In the genomic region with DNA sequence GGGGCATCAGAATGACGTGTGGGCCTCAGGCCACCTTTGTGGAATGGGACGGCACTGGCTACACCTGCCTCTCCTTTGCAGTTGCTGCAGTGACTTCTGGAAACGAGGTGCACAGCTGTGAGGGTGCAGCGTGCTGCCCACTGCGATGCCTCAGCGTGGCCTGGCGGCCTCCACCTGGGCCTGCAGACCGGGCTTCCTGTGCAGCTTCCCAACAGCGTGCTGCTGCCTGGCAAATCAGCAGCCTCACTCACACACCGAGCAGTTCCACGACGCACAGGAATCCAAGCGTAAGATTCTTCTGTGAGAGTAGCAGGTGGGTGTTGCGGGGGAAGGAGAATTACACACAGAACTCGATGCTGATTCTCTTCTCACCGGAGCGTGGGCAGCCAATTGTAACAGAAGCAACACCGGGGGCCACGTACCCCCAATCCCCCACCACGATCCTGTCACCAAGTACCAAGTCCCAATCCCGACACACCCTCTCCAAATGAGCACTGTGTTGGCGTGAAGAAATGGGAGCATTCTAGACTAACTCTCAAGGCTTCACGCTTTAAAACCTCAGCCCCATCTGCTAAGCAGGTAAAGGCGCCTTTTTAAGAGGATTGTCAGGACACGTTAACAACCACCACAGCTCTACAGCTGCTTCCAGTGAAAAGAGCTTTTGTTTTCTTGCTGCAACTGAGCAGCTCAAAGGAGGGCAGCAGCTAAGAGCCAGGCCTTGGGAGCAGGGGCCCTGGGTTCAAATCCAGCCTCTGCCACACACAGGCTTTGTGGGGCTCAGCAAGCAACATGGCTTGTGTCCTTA, we compare ENCODE assay signal across 9 cellular contexts. TPM values are rescaled to one million over a fixed set of nuclear protein-coding genes. Genes with fewer than 3 reads are reported as not detected.
DNase-seq lines count a peak whose midpoint lies in the region; ATAC-seq and TF ChIP-seq lines count a peak whose summit lies in the region.
"Had no signal": no experiment of that assay in that cellular context is flagged by ENCODE, and none has a peak within 500 bp of the region (broad histone marks: within the 10 kb centered on the region; RNA-seq: fewer than 3 reads in every experiment).

No MANE protein-coding gene starts in this region.

- DNase-seq in NCI-H82 (lab: John Stamatoyannopoulos, UW) (peak; percentile 86), immature natural killer cell (peak in 1 of 3 donors; percentile 38), GM23338 (ENCODE audit: low spot score) (no peak), SIG-M5 treated with dmso at 0.1 percent for 504 hours (lab: John Stamatoyannopoulos, UW; ENCODE audit: unreplicated experiment) (no peak), COLO829 (ENCODE audit: low spot score) (no peak)
- DNase-seq in activated T-cell treated with anti-CD3 and anti-CD28 coated beads, Interleukin-2, amount 50 U/mL, for 4 hours: peak; percentile 38
- DNase-seq in stimulated activated naive CD4-positive, alpha-beta T cell treated with Interleukin-2 at 50 U/mL for 16 hours (lab: John Stamatoyannopoulos, UW): peak; percentile 55
- DNase-seq: NCI-H774 had no signal

- H3K4me3 Mint-ChIP-seq in activated T-cell treated with anti-CD3 and anti-CD28 coated beads, Interleukin-2, amount 50 U/mL, for 4 hours: peak overlapping the region; percentile 35
- H3K4me3 Mint-ChIP-seq in immature natural killer cell: peak overlapping the region; percentile 48 to 76 (median 67)
- H3K4me3 Mint-ChIP-seq in GM23338: no peak overlapping the region

- H3K27ac ChIP-seq in GM23338 (ENCODE audit: low read depth): no peak overlapping the region
- H3K27ac ChIP-seq: parathyroid adenoma had no signal

- no peak overlapping the region for H3K4me3 ChIP-seq in GM23338

- H3K27ac Mint-ChIP-seq in immature natural killer cell: peak overlapping the region; percentile 92 to 97 (median 93)
- no peak overlapping the region for H3K27ac Mint-ChIP-seq in GM23338

- peaks cover 92% of the 10 kb centered on the region for H3K79me2 ChIP-seq in GM23338 (replicated peaks; ENCODE audit: insufficient read depth)
- H3K79me2 ChIP-seq: parathyroid adenoma had no signal

- no peaks in the 10 kb centered on the region for H3K9me3 Mint-ChIP-seq in activated T-cell treated with anti-CD3 and anti-CD28 coated beads, Interleukin-2, amount 50 U/mL, for 4 hours
- H3K9me3 Mint-ChIP-seq in immature natural killer cell (no peaks in the 10 kb centered on the region), GM23338 (no peaks in the 10 kb centered on the region)

- peaks cover 8% of the 10 kb centered on the region; the same call in 1 of the 2 replicates for H3K4me1 ChIP-seq in GM23338 (ENCODE audit: insufficient read depth)
- H3K4me1 ChIP-seq: parathyroid adenoma had no signal

- TF ChIP-seq CTCF in GM23338 (conservative IDR thresholded peaks at IDR 0.05; ENCODE audit: low read depth in 2 of 2): no peak

- peak in 1 of 2 donors; percentile 10 for ATAC-seq in activated T-cell treated with anti-CD3 and anti-CD28 coated beads, Interleukin-2, amount 50 U/mL, for 4 hours
- ATAC-seq in GM23338: no peak

- H3K9me2 ChIP-seq in GM23338 (ENCODE audit: insufficient read depth): no peaks in the 10 kb centered on the region

- H3K27me3 Mint-ChIP-seq in activated T-cell treated with anti-CD3 and anti-CD28 coated beads, Interleukin-2, amount 50 U/mL, for 4 hours (ENCODE audit: low read depth): no peaks in the 10 kb centered on the region
- H3K27me3 Mint-ChIP-seq in immature natural killer cell (ENCODE audit: low read depth in 3 of 3) (peaks cover 13 to 26% (median 14%) of the 10 kb centered on the region in 3 donors), GM23338 (ENCODE audit: insufficient read depth, low read depth, poor library complexity) (peaks cover 14% of the 10 kb centered on the region)

- H3K4me2 ChIP-seq in GM23338: no peak overlapping the region

- peaks cover 96% of the 10 kb centered on the region for H3K4me1 Mint-ChIP-seq in activated T-cell treated with anti-CD3 and anti-CD28 coated beads, Interleukin-2, amount 50 U/mL, for 4 hours (ENCODE audit: low read depth)
- H3K4me1 Mint-ChIP-seq in immature natural killer cell (peaks cover 97 to 100% of the 10 kb centered on the region in 2 donors), GM23338 (peaks cover 45% of the 10 kb centered on the region)

- H3K36me3 Mint-ChIP-seq in activated T-cell treated with anti-CD3 and anti-CD28 coated beads, Interleukin-2, amount 50 U/mL, for 4 hours (ENCODE audit: insufficient read depth): peaks cover 63% of the 10 kb centered on the region
- H3K36me3 Mint-ChIP-seq in immature natural killer cell (peaks cover 4 to 44% (median 20%) of the 10 kb centered on the region in 3 donors), GM23338 (ENCODE audit: low read depth) (peaks cover 81% of the 10 kb centered on the region)

- H3K27me3 ChIP-seq in GM23338 (ENCODE audit: insufficient read depth): no peaks in the 10 kb centered on the region

- H4K20me1 ChIP-seq in GM23338 (replicated peaks; ENCODE audit: insufficient read depth): peaks cover 44% of the 10 kb centered on the region

- H2AFZ ChIP-seq in GM23338: no peak overlapping the region
- H2AFZ ChIP-seq: parathyroid adenoma had no signal

- H3K36me3 ChIP-seq in GM23338 (ENCODE audit: insufficient read depth): peaks cover 27% of the 10 kb centered on the region

- H3F3A ChIP-seq in GM23338 (replicated peaks; ENCODE audit: low read depth): no peaks in the 10 kb centered on the region

TF ChIP-seq in GM23338, 12 proteins besides CTCF, POLR2A, EP300 and RAD21 (continues in another document):
- no peak for TF ChIP-seq ZNF331 (CRISPR knock-in tag; IDR thresholded peaks at IDR 0.05; ENCODE audit: low read depth)
- no peak for TF ChIP-seq ZNF114 (CRISPR knock-in tag; IDR thresholded peaks at IDR 0.05)
- no peak for TF ChIP-seq JUNB (IDR thresholded peaks at IDR 0.05; ENCODE audit: unreplicated experiment)
- TF ChIP-seq EZH2 (IDR thresholded peaks at IDR 0.05; ENCODE audit: low read depth, unreplicated experiment): no peak
- no peak for TF ChIP-seq STAT1 (IDR thresholded peaks at IDR 0.05; ENCODE audit: unreplicated experiment)
- TF ChIP-seq, protein P1, sequence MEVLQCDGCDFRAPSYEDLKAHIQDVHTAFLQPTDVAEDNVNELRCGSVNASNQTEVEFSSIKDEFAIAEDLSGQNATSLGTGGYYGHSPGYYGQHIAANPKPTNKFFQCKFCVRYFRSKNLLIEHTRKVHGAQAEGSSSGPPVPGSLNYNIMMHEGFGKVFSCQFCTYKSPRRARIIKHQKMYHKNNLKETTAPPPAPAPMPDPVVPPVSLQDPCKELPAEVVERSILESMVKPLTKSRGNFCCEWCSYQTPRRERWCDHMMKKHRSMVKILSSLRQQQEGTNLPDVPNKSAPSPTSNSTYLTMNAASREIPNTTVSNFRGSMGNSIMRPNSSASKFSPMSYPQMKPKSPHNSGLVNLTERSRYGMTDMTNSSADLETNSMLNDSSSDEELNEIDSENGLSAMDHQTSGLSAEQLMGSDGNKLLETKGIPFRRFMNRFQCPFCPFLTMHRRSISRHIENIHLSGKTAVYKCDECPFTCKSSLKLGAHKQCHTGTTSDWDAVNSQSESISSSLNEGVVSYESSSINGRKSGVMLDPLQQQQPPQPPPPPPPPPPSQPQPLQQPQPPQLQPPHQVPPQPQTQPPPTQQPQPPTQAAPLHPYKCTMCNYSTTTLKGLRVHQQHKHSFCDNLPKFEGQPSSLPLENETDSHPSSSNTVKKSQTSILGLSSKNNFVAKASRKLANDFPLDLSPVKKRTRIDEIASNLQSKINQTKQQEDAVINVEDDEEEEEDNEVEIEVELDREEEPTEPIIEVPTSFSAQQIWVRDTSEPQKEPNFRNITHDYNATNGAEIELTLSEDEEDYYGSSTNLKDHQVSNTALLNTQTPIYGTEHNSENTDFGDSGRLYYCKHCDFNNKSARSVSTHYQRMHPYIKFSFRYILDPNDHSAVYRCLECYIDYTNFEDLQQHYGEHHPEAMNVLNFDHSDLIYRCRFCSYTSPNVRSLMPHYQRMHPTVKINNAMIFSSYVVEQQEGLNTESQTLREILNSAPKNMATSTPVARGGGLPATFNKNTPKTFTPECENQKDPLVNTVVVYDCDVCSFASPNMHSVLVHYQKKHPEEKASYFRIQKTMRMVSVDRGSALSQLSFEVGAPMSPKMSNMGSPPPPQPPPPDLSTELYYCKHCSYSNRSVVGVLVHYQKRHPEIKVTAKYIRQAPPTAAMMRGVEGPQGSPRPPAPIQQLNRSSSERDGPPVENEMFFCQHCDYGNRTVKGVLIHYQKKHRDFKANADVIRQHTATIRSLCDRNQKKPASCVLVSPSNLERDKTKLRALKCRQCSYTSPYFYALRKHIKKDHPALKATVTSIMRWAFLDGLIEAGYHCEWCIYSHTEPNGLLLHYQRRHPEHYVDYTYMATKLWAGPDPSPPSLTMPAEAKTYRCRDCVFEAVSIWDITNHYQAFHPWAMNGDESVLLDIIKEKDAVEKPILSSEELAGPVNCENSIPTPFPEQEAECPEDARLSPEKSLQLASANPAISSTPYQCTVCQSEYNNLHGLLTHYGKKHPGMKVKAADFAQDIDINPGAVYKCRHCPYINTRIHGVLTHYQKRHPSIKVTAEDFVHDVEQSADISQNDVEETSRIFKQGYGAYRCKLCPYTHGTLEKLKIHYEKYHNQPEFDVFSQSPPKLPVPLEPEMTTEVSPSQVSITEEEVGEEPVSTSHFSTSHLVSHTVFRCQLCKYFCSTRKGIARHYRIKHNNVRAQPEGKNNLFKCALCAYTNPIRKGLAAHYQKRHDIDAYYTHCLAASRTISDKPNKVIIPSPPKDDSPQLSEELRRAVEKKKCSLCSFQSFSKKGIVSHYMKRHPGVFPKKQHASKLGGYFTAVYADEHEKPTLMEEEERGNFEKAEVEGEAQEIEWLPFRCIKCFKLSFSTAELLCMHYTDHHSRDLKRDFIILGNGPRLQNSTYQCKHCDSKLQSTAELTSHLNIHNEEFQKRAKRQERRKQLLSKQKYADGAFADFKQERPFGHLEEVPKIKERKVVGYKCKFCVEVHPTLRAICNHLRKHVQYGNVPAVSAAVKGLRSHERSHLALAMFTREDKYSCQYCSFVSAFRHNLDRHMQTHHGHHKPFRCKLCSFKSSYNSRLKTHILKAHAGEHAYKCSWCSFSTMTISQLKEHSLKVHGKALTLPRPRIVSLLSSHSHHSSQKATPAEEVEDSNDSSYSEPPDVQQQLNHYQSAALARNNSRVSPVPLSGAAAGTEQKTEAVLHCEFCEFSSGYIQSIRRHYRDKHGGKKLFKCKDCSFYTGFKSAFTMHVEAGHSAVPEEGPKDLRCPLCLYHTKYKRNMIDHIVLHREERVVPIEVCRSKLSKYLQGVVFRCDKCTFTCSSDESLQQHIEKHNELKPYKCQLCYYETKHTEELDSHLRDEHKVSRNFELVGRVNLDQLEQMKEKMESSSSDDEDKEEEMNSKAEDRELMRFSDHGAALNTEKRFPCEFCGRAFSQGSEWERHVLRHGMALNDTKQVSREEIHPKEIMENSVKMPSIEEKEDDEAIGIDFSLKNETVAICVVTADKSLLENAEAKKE (CRISPR knock-in tag; IDR thresholded peaks at IDR 0.05): no peak

RNA-seq across cellular contexts. Expression of gene WDR1, which starts 16.9 kb away (rescaled TPM):
- 100 to 1,000 TPM; 291 to 356 (median 334) TPM for total RNA-seq in activated T-cell treated with anti-CD3 and anti-CD28 coated beads, Interleukin-2, amount 50 U/mL, for 4 hours
- polyA plus RNA-seq in immature natural killer cell: 100 to 1,000 TPM; 339 to 509 (median 401) TPM
- 233 and 248 TPM in 2 replicates for total RNA-seq in GM23338 (2014; rRNA removed; shearing (Covaris generic))
- polyA plus RNA-seq in GM23338 (2016; fragmentation: Nextera tagmentation; extraction: Ambion mirVana): 90.9 and 93.2 TPM in 2 replicates

Comparison
In these comparisons a context has a peak if more than half of its experiments do, and no peak if none do; other contexts are left out.
1. DNase-seq: peak in NCI-H82 (single experiment), activated T-cell treated with anti-CD3 and anti-CD28 coated beads, Interleukin-2, amount 50 U/mL, for 4 hours (single experiment) and stimulated activated naive CD4-positive, alpha-beta T cell treated with Interleukin-2 at 50 U/mL for 16 hours (single experiment); none in GM23338 (single experiment), SIG-M5 treated with dmso at 0.1 percent for 504 hours (single experiment) and COLO829 (single experiment).